25 cellular contexts compared by ENCODE assay signal in the genomic region with DNA sequence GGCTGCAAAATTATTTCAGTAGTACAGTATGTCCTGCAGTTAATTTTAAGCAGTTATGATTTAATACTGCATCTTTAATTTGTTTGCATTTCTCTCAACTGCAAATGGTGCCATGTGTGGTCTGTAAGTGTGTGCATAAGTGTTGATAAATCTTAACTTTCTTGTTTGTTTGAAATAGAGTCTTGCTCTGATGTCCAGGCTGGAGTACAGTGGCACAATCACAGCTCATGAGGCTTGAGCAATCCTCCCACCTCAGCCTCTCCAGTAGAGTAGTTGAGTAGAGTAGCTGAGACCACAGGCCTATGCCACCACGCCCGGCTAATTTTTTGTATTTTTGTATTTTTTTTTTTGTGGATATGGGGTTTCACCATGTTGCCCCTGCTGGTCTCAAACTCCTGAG.
"Had no signal": no experiment of that assay in that cellular context is flagged by ENCODE, and none has a peak within 500 bp of the region (broad histone marks: within the 10 kb centered on the region; RNA-seq: fewer than 3 reads in every experiment).

No MANE protein-coding gene starts in this region.

- ATAC-seq: stimulated activated effector memory CD8-positive, alpha-beta T cell treated with anti-CD3 and anti-CD28 coated beads, Interleukin-12 subunit alpha, Interleukin-12 subunit beta, amount 100 ng/mL, for 72 hours; stimulated activated memory B cell treated with anti-CD40 and anti-IgM and Interleukin-4, amounts not matched to agents 10 μg/mL and 1 μg/mL and 100 μg/mL, for 72 hours; stimulated activated naive B cell treated with anti-CD40 and anti-IgM and Interleukin-4, amounts not matched to agents 10 μg/mL and 1 μg/mL and 100 μg/mL, for 72 hours; stimulated activated naive CD8-positive, alpha-beta T cell treated with anti-CD3 and anti-CD28 coated beads, Interleukin-15, amount 100 ng/mL, for 72 hours; stimulated activated naive CD8-positive, alpha-beta T cell treated with anti-CD3 and anti-CD28 coated beads, Interleukin-15, Interleukin-2, amounts not matched to agents 100 U/mL and 50 U/mL, for 24 hours had no signal

- H3K4me1 ChIP-seq: stomach, suprapubic skin, testis, thyroid gland, tibial artery, tibial nerve, transverse colon, upper lobe of left lung, uterus, vagina had no signal

- H3K9me3 ChIP-seq: suprapubic skin, testis, thoracic aorta, thyroid gland, tibial artery, transverse colon, uterus, vagina had no signal

- H3K27me3 ChIP-seq: stomach, suprapubic skin, testis, thyroid gland, tibial artery, tibial nerve, transverse colon, upper lobe of left lung, uterus, vagina had no signal

- H3K4me3 ChIP-seq: stomach, suprapubic skin, testis, thoracic aorta, thyroid gland, tibial artery, tibial nerve, transverse colon, upper lobe of left lung, uterus, vagina had no signal

- H3K36me3 ChIP-seq: stomach, suprapubic skin, thoracic aorta, thyroid gland, tibial artery, tibial nerve, transverse colon, upper lobe of left lung, uterus, vagina had no signal

- DNase-seq: stimulated activated CD4-positive, alpha-beta T cell treated with anti-CD3 and anti-CD28 coated beads, Interleukin-2, amount 100 ng/mL, for 48 hours; stimulated activated CD4-positive, alpha-beta T cell treated with anti-CD3 and anti-CD28 coated beads, Interleukin-4, amount 100 ng/mL, for 1 hour; stimulated activated CD4-positive, alpha-beta T cell treated with anti-CD3 and anti-CD28 coated beads, Interleukin-4, amount 100 ng/mL, for 24 hours; stimulated activated CD4-positive, alpha-beta T cell treated with anti-CD3 and anti-CD28 coated beads, Interleukin-4, amount 100 ng/mL, for 4 hours; stimulated activated CD8-positive, alpha-beta memory T cell treated with anti-CD3 and anti-CD28 coated beads, Interleukin-4, amount 100 ng/mL, for 48 hours; stimulated activated naive B cell treated with anti-CD40 and anti-IgM and Interleukin-4, amounts not matched to agents 10 μg/mL and 1 μg/mL and 100 μg/mL, for 72 hours; stimulated activated naive CD4-positive, alpha-beta T cell; stimulated activated naive CD4-positive, alpha-beta T cell treated with Interleukin-2 at 50 U/mL for 16 hours; stimulated activated naive CD8-positive, alpha-beta T cell treated with anti-CD3 and anti-CD28 coated beads, Interleukin-15, amount 100 ng/mL, for 72 hours; stimulated activated naive CD8-positive, alpha-beta T cell treated with anti-CD3 and anti-CD28 coated beads, Interleukin-15, Interleukin-2, amounts not matched to agents 100 U/mL and 50 U/mL, for 24 hours; stomach; substantia nigra; testis; thyroid gland; tibial artery; transverse colon; trophoblast cell; uterus had no signal

- H3K27ac ChIP-seq: stomach, suprapubic skin, testis, thoracic aorta, thyroid gland, tibial artery, tibial nerve, transverse colon, upper lobe of left lung, uterus, vagina had no signal
